Comparison of ENCODE assay signal across 1 cellular context in genomic region chr22:23844739-23845202, GRCh38.
TF ChIP-seq lines count a peak whose summit lies in the region.

No MANE protein-coding gene starts in this region.

TF ChIP-seq in GM23338, 12 proteins besides CTCF, POLR2A, EP300 and RAD21 (continued from another document):
- no peak for TF ChIP-seq REST (IDR thresholded peaks at IDR 0.05; ENCODE audit: unreplicated experiment)
- TF ChIP-seq ZNF114 (CRISPR knock-in tag; IDR thresholded peaks at IDR 0.05) = no peak
- no peak for TF ChIP-seq NANOG (IDR thresholded peaks at IDR 0.05; ENCODE audit: borderline replicate concordance)
- no peak for TF ChIP-seq ETS1 (IDR thresholded peaks at IDR 0.05)
- TF ChIP-seq JUNB (IDR thresholded peaks at IDR 0.05; ENCODE audit: unreplicated experiment) = no peak
- TF ChIP-seq ZNF331 (CRISPR knock-in tag; IDR thresholded peaks at IDR 0.05; ENCODE audit: low read depth) = no peak
- no peak for TF ChIP-seq STAT1 (IDR thresholded peaks at IDR 0.05; ENCODE audit: unreplicated experiment)
- TF ChIP-seq POLR2AphosphoS5 (IDR thresholded peaks at IDR 0.05; ENCODE audit: low read depth) = no peak
- no peak for TF ChIP-seq CREB1 (CRISPR knock-in tag; IDR thresholded peaks at IDR 0.05; ENCODE audit: low read depth)
- no peak for TF ChIP-seq ZNF462 (CRISPR knock-in tag; IDR thresholded peaks at IDR 0.05)
- TF ChIP-seq EZH2 (IDR thresholded peaks at IDR 0.05; ENCODE audit: low read depth, unreplicated experiment) = no peak
